13 cellular contexts compared by ENCODE assay signal in the genomic region with DNA sequence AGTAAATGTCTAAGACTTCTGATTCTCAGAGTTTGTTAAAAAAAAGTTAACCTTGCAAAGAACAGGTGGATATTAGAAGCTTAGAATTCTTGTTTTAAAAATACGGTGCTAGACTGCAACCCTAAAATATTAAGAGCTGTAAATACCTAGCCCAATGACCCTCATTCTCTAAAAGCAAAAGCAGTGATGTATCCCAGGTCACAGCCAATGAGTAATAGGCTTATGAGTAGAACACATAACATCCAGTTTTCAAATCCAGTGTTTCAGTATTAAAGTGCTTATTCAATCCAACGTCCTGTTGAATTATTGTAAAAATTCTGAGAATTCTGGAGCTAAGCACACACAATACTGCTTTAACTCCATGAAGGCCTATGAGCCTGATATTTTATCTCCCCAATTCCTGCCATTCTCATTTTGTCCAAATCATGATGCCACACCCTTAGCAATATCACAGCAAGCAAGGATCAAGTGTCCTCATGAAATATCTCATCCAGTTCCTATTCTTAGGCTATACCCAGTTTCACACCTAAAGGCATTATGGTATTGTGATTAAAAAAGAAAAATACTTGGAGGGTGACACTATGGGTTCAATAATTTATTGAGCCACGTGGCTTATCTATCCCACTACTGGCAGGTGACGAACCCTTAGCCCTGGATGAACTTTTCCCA. TPM values are rescaled to one million over a fixed set of nuclear protein-coding genes. Genes with fewer than 3 reads are reported as not detected.
DNase-seq lines count a peak whose midpoint lies in the region; ATAC-seq and TF ChIP-seq lines count a peak whose summit lies in the region.
"Had no signal": no experiment of that assay in that cellular context is flagged by ENCODE, and none has a peak within 500 bp of the region (broad histone marks: within the 10 kb centered on the region; RNA-seq: fewer than 3 reads in every experiment).

No MANE protein-coding gene starts in this region.

- DNase-seq in activated CD4-positive, alpha-beta memory T cell treated with anti-CD3 and anti-CD28 coated beads for 36 hours: no peak
- no peak for DNase-seq in activated CD4-positive, alpha-beta memory T cell treated with anti-CD3 and anti-CD28 coated beads, Interleukin-2, amount 10 ng/mL, durations not matched to agents 7 days and 5 days
- DNase-seq in HL-60 (ENCODE audit: low read depth in 1 of 2, low spot score in 1 of 2) (no peak), iris pigment epithelial cell (ENCODE audit: low read depth) (peak; percentile 31), sigmoid colon (no peak), OCI-M1 (lab: John Stamatoyannopoulos, UW) (no peak)
- no peak for DNase-seq in effector CD8-positive, alpha-beta T cell (lab: John Stamatoyannopoulos, UW)
- DNase-seq: DMS153, MM.1S, trophoblast cell had no signal

- no peaks in the 10 kb centered on the region for H3K9me3 Mint-ChIP-seq in activated CD4-positive, alpha-beta memory T cell treated with anti-CD3 and anti-CD28 coated beads for 36 hours
- H3K9me3 Mint-ChIP-seq in activated CD4-positive, alpha-beta memory T cell treated with anti-CD3 and anti-CD28 coated beads, Interleukin-2, amount 10 ng/mL, durations not matched to agents 7 days and 5 days: no peaks in the 10 kb centered on the region

- peaks cover 39% of the 10 kb centered on the region for H3K36me3 Mint-ChIP-seq in activated CD4-positive, alpha-beta memory T cell treated with anti-CD3 and anti-CD28 coated beads for 36 hours
- peaks cover 75% of the 10 kb centered on the region for H3K36me3 Mint-ChIP-seq in activated CD4-positive, alpha-beta memory T cell treated with anti-CD3 and anti-CD28 coated beads, Interleukin-2, amount 10 ng/mL, durations not matched to agents 7 days and 5 days (ENCODE audit: low read depth)

- no peak overlapping the region for H3K4me3 Mint-ChIP-seq in activated CD4-positive, alpha-beta memory T cell treated with anti-CD3 and anti-CD28 coated beads for 36 hours
- no peak overlapping the region for H3K4me3 Mint-ChIP-seq in activated CD4-positive, alpha-beta memory T cell treated with anti-CD3 and anti-CD28 coated beads, Interleukin-2, amount 10 ng/mL, durations not matched to agents 7 days and 5 days

- TF ChIP-seq EP300 in sigmoid colon (IDR thresholded peaks at IDR 0.05): no peak

- CTCF ChIA-PET in activated CD4-positive, alpha-beta memory T cell treated with anti-CD3 and anti-CD28 coated beads for 36 hours (lab: Charles Lee): no interaction called here
- CTCF ChIA-PET in activated CD4-positive, alpha-beta memory T cell treated with anti-CD3 and anti-CD28 coated beads, Interleukin-2, amount 10 ng/mL, durations not matched to agents 7 days and 5 days (lab: Charles Lee): no interaction called here

- no peak for TF ChIP-seq POLR2A in sigmoid colon (IDR thresholded peaks at IDR 0.05)

- peaks cover 0 to 42% (median 38%) of the 10 kb centered on the region in 4 donors for H3K4me1 ChIP-seq in sigmoid colon

- no peaks in the 10 kb centered on the region for H3K27me3 Mint-ChIP-seq in activated CD4-positive, alpha-beta memory T cell treated with anti-CD3 and anti-CD28 coated beads for 36 hours
- no peaks in the 10 kb centered on the region for H3K27me3 Mint-ChIP-seq in activated CD4-positive, alpha-beta memory T cell treated with anti-CD3 and anti-CD28 coated beads, Interleukin-2, amount 10 ng/mL, durations not matched to agents 7 days and 5 days

- peaks cover 0 to 53% (median 18%) of the 10 kb centered on the region in 4 donors for H3K36me3 ChIP-seq in sigmoid colon

- H3K9me3 ChIP-seq in sigmoid colon: no peaks in the 10 kb centered on the region
- H3K9me3 ChIP-seq: neutrophil had no signal

- POLR2A ChIA-PET in activated CD4-positive, alpha-beta memory T cell treated with anti-CD3 and anti-CD28 coated beads for 36 hours (lab: Charles Lee): interaction anchor here (1.0 kb wide), 1 partner anchor 15 kb away, joined by 5 read pairs; a partner anchor contains a TSS
- POLR2A ChIA-PET in activated CD4-positive, alpha-beta memory T cell treated with anti-CD3 and anti-CD28 coated beads, Interleukin-2, amount 10 ng/mL, durations not matched to agents 7 days and 5 days (lab: Charles Lee): interaction anchor here (1.0 to 1.3 kb wide), 2 partner anchors 10 to 15 kb away, joined by 3 to 7 read pairs; a partner anchor contains a TSS

- intact Hi-C loops in activated CD4-positive, alpha-beta memory T cell treated with anti-CD3 and anti-CD28 coated beads for 36 hours (cut with micrococcal nuclease): no loop called here
- intact Hi-C loops in sigmoid colon (cut with DNase I): no loop called here

- no peak overlapping the region for H3K4me3 ChIP-seq in HL-60 (replicated peaks; ENCODE audit: insufficient read depth, low read length)
- no peak overlapping the region for H3K4me3 ChIP-seq in sigmoid colon

- WGBS in sigmoid colon, 2 donors: 69 to 79% methylated on average over 4 of the region's 4 CpGs

- H3K27ac Mint-ChIP-seq in activated CD4-positive, alpha-beta memory T cell treated with anti-CD3 and anti-CD28 coated beads for 36 hours: peak overlapping the region; percentile 43
- no peak overlapping the region for H3K27ac Mint-ChIP-seq in activated CD4-positive, alpha-beta memory T cell treated with anti-CD3 and anti-CD28 coated beads, Interleukin-2, amount 10 ng/mL, durations not matched to agents 7 days and 5 days

- peaks cover 62% of the 10 kb centered on the region for H3K4me1 Mint-ChIP-seq in activated CD4-positive, alpha-beta memory T cell treated with anti-CD3 and anti-CD28 coated beads for 36 hours (ENCODE audit: low read depth)
- H3K4me1 Mint-ChIP-seq in activated CD4-positive, alpha-beta memory T cell treated with anti-CD3 and anti-CD28 coated beads, Interleukin-2, amount 10 ng/mL, durations not matched to agents 7 days and 5 days: peaks cover 59% of the 10 kb centered on the region

- H3K27ac ChIP-seq in HL-60 (replicated peaks) (peak overlapping the region; percentile 26), sigmoid colon (peak overlapping the region; percentile 21 to 80 (median 72))

- TF ChIP-seq CTCF in HL-60 (IDR thresholded peaks at IDR 0.05; ENCODE audit: insufficient read depth, low read length) (no peak), sigmoid colon (IDR thresholded peaks at IDR 0.05) (no peak)

- H3K27me3 ChIP-seq in HL-60 (ENCODE audit: insufficient read depth, poor library complexity, severe bottlenecking): no peaks in the 10 kb centered on the region
- H3K27me3 ChIP-seq in sigmoid colon: no peaks in the 10 kb centered on the region
- H3K27me3 ChIP-seq: neutrophil had no signal

- no peak for ATAC-seq in GM21528 (IDR thresholded peaks at IDR 0.05; ENCODE audit: low FRiP score, unreplicated experiment)
- ATAC-seq: HCT116 had no signal

RNA-seq across cellular contexts. Expression of a gene that starts 15.3 kb away (rescaled TPM):
- 10 to 100 TPM; 24.1 to 28.1 TPM for total RNA-seq in activated CD4-positive, alpha-beta memory T cell treated with anti-CD3 and anti-CD28 coated beads for 36 hours
- 10 to 100 TPM; 37.9 to 41.7 TPM for total RNA-seq in activated CD4-positive, alpha-beta memory T cell treated with anti-CD3 and anti-CD28 coated beads, Interleukin-2, amount 10 ng/mL, durations not matched to agents 7 days and 5 days
- 10 to 100 TPM; 18.1 to 31.9 (median 24.5) TPM for total RNA-seq in sigmoid colon
- 1 to 10 TPM; 4.2 to 8.4 (median 7.2) TPM for polyA plus RNA-seq in sigmoid colon

RNA-seq across cellular contexts. Expression of a gene that starts 38.4 kb away (rescaled TPM):
- 100 to 1,000 TPM; 349 to 355 TPM for total RNA-seq in activated CD4-positive, alpha-beta memory T cell treated with anti-CD3 and anti-CD28 coated beads for 36 hours
- 100 to 1,000 TPM; 243 to 259 TPM for total RNA-seq in activated CD4-positive, alpha-beta memory T cell treated with anti-CD3 and anti-CD28 coated beads, Interleukin-2, amount 10 ng/mL, durations not matched to agents 7 days and 5 days
- total RNA-seq in sigmoid colon: 100 to 1,000 TPM in 3 of 4 donors, 10 to 100 TPM in 1; 69.5 to 112 (median 107) TPM
- 100 to 1,000 TPM; 113 to 217 (median 161) TPM for polyA plus RNA-seq in sigmoid colon
